ENCODE assay signal across 15 cellular contexts in the genomic region with DNA sequence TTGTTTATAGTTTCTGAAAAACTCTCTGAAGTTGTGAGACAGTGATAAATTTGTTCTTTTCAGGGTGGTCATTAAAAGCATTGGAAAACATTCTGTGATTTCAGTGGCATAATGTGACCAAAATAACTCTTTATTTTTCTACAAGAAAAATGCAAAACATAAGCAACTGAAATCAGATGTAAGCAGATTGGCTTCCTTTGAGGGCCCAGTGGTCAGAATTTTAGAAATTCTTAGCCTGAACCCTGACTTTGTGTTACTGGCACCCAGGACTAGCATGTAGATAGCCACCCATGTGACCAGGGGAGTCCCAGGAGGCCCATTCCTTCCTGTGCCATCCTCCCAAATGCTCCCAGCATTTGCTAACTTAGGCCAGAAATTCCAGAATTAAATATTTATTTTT.
DNase-seq lines count a peak whose midpoint lies in the region; ATAC-seq and TF ChIP-seq lines count a peak whose summit lies in the region.
"Had no signal": no experiment of that assay in that cellular context is flagged by ENCODE, and none has a peak within 500 bp of the region (broad histone marks: within the 10 kb centered on the region; RNA-seq: fewer than 3 reads in every experiment).

No MANE protein-coding gene starts in this region.

- H3K36me3 ChIP-seq in ovary = no peaks in the 10 kb centered on the region
- H3K36me3 ChIP-seq: BLaER1 had no signal

- no peaks in the 10 kb centered on the region for H3K27me3 ChIP-seq in ovary
- H3K27me3 ChIP-seq: BLaER1 had no signal

- peaks cover 30% of the 10 kb centered on the region for H3K4me1 ChIP-seq in ovary (ENCODE audit: insufficient read depth)

- H3K4me3 ChIP-seq in AG10803 (ENCODE audit: low read length) (no peak overlapping the region), GM12864 (ENCODE audit: low read depth, low read length) (no peak overlapping the region), coronary artery (no peak overlapping the region), ovary (no peak overlapping the region)
- H3K4me3 ChIP-seq: BLaER1 had no signal

- no peak for TF ChIP-seq EP300 in ovary (IDR thresholded peaks at IDR 0.05)

- no peak for TF ChIP-seq CTCF in AG10803 (conservative IDR thresholded peaks at IDR 0.05; ENCODE audit: low read length)
- no peak for TF ChIP-seq CTCF in GM12864 (IDR thresholded peaks at IDR 0.05; ENCODE audit: low read depth, low read length, missing control alignments)
- TF ChIP-seq CTCF in coronary artery (IDR thresholded peaks at IDR 0.05) = no peak
- TF ChIP-seq CTCF in ovary (IDR thresholded peaks at IDR 0.05) = no peak

- no peak for ATAC-seq in GM18868 (IDR thresholded peaks at IDR 0.05; ENCODE audit: unreplicated experiment)
- ATAC-seq: stimulated activated effector memory CD8-positive, alpha-beta T cell treated with anti-CD3 and anti-CD28 coated beads, Interleukin-12 subunit alpha, Interleukin-12 subunit beta, amount 100 ng/mL, for 72 hours had no signal

- DNase-seq in AG10803 (ENCODE audit: low read depth) = peak; percentile 54
- peak; percentile 3 for DNase-seq in GM12864 (ENCODE audit: low read depth)
- DNase-seq in coronary artery (ENCODE audit: low spot score) = no peak
- peak in 3 of 5 donors; percentile 35 to 59 (median 55) for DNase-seq in ovary
- DNase-seq in A172 (ENCODE audit: low spot score) = no peak
- DNase-seq in foreskin melanocyte = no peak
- DNase-seq: activated T-cell treated with anti-CD3 and anti-CD28 coated beads, Interleukin-2, amount 50 U/mL, for 48 hours; amygdala; NCI-H1694; NCI-H446 treated with DMSO at 0.1 percent for 48 hours; T1000 had no signal

- intact Hi-C loops in ovary (cut with DNase I) = no loop called here

- H3K27ac ChIP-seq in coronary artery = peak overlapping the region; percentile 55 to 69
- H3K27ac ChIP-seq in ovary = peak overlapping the region; percentile 9 to 63
- H3K27ac ChIP-seq: BLaER1, parathyroid adenoma had no signal

- H3K9me3 ChIP-seq in ovary = no peaks in the 10 kb centered on the region
- H3K9me3 ChIP-seq: BLaER1 had no signal

- TF ChIP-seq POLR2A in ovary (IDR thresholded peaks at IDR 0.05) = no peak

Comparison
In these comparisons a context has a peak if more than half of its experiments do, and no peak if none do; other contexts are left out.
1. DNase-seq: peak in AG10803 (single experiment), GM12864 (single experiment) and ovary (3 of 5); none in coronary artery (single experiment), A172 (single experiment) and foreskin melanocyte (single experiment).